ENCODE assay signal across 20 cellular contexts in the genomic region with DNA sequence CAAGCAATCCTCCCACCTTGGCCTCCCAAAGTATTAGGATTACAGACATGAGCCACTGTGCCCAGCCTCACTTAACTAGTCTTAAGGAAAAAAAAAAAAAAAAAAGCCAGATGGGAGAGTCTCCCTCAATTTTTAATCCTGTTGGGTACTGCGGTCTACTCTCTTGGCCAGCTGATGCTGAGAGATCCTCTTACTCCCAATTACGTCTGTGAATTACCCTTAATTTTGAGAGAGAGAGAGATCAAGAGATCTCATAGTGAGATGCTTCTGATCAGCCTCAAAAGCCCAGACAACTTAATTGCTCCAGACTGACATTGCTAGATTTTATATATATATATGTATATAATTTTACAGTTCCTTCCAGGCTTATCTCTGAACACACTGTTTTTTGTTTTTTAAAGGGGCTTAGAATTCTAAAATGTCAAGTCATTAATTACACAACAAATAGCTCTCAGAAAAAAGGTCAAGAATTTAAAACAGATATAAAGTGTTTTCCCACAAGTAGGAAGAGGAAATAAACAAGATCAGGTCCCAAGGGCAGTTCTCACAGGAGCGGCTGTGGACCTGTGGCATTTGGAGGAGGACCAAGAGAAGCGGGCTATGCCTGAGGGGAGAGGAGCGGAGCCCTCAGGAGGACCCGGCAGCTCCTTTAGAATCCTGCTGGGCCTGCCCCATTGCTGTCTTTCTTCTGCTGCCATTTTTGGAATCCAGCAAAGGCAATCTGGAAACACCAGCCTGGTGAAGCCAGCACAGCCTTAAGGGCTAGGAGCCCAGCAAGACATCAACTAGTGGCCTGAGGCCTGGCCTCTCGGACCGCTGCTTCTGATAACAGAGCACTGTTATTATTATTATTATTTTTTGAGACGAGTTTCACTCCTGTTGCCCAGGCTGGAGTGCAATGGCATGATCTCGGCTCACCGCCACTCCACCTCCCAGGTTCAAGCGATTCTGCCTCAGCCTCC. TPM values are rescaled to one million over a fixed set of nuclear protein-coding genes. Genes with fewer than 3 reads are reported as not detected.
DNase-seq lines count a peak whose midpoint lies in the region; ATAC-seq, FAIRE-seq and TF ChIP-seq lines count a peak whose summit lies in the region.
"Had no signal": no experiment of that assay in that cellular context is flagged by ENCODE, and none has a peak within 500 bp of the region (broad histone marks: within the 10 kb centered on the region; RNA-seq: fewer than 3 reads in every experiment).

No MANE protein-coding gene starts in this region.

- H3K36me3 Mint-ChIP-seq in astrocyte (ENCODE audit: low read depth, unreplicated experiment), result peaks cover 6% of the 10 kb centered on the region
- no peaks in the 10 kb centered on the region for H3K36me3 Mint-ChIP-seq in CD4-positive, alpha-beta memory T cell
- H3K36me3 Mint-ChIP-seq in activated T-cell treated with anti-CD3 and anti-CD28 coated beads, Interleukin-2, amount 50 U/mL, for 24 hours (ENCODE audit: low read depth), result no peaks in the 10 kb centered on the region
- H3K36me3 Mint-ChIP-seq: CD4-positive, CD25-positive, alpha-beta regulatory T cell; stimulated activated naive B cell treated with anti-CD40 and anti-IgM and Interleukin-4, amounts not matched to agents 10 μg/mL and 1 μg/mL and 100 μg/mL, for 72 hours had no signal

- H3K4me1 Mint-ChIP-seq in astrocyte (ENCODE audit: low read depth, unreplicated experiment), result peaks cover 10% of the 10 kb centered on the region
- no peaks in the 10 kb centered on the region for H3K4me1 Mint-ChIP-seq in CD4-positive, alpha-beta memory T cell
- no peaks in the 10 kb centered on the region for H3K4me1 Mint-ChIP-seq in activated T-cell treated with anti-CD3 and anti-CD28 coated beads, Interleukin-2, amount 50 U/mL, for 24 hours (ENCODE audit: low read depth)
- H3K4me1 Mint-ChIP-seq: stimulated activated naive B cell treated with anti-CD40 and anti-IgM and Interleukin-4, amounts not matched to agents 10 μg/mL and 1 μg/mL and 100 μg/mL, for 72 hours had no signal

- H3K4me2 ChIP-seq in astrocyte (ENCODE audit: low read length), result peak overlapping the region; percentile 25

- peak; percentile 9 to 25 for ATAC-seq in right cardiac atrium
- ATAC-seq: stimulated activated naive B cell treated with anti-CD40 and anti-IgM and Interleukin-4, amounts not matched to agents 10 μg/mL and 1 μg/mL and 100 μg/mL, for 72 hours had no signal

- no peak overlapping the region for H3K27ac Mint-ChIP-seq in astrocyte (ENCODE audit: unreplicated experiment)
- no peak overlapping the region for H3K27ac Mint-ChIP-seq in CD4-positive, alpha-beta memory T cell
- H3K27ac Mint-ChIP-seq in activated T-cell treated with anti-CD3 and anti-CD28 coated beads, Interleukin-2, amount 50 U/mL, for 24 hours, result no peak overlapping the region
- H3K27ac Mint-ChIP-seq: CD4-positive, CD25-positive, alpha-beta regulatory T cell; stimulated activated naive B cell treated with anti-CD40 and anti-IgM and Interleukin-4, amounts not matched to agents 10 μg/mL and 1 μg/mL and 100 μg/mL, for 72 hours had no signal

- WGBS in right cardiac atrium, result 58% methylated on average over 12 of the region's 12 CpGs
- WGBS in spleen, 5 donors, result 79 to 86% (median 84%) methylated on average over 12 of the region's 12 CpGs

- DNase-seq in DMS 273 (lab: John Stamatoyannopoulos, UW; ENCODE audit: unreplicated experiment) (peak; percentile 24), DMS 273 treated with DMSO at 0.1 percent for 48 hours (lab: John Stamatoyannopoulos, UW) (no peak), astrocyte (ENCODE audit: low read depth) (no peak), right cardiac atrium (peak in 1 of 3 donors; percentile 70), spleen (peak; percentile 47)
- no peak for DNase-seq in CD4-positive, alpha-beta memory T cell
- DNase-seq in activated T-cell treated with anti-CD3 and anti-CD28 coated beads, Interleukin-2, amount 50 U/mL, for 24 hours, result no peak
- DNase-seq in stimulated activated CD4-positive, alpha-beta T cell treated with anti-CD3 and anti-CD28 coated beads, Interleukin-4, amount 100 ng/mL, for 1 hour, result no peak
- DNase-seq: activated CD8-positive, alpha-beta memory T cell treated with anti-CD3 and anti-CD28 coated beads, Interleukin-2, amount 50 U/mL, for 4 hours; activated naive CD4-positive, alpha-beta T cell treated with Interleukin-2 at 50 U/mL for 16 hours; CD4-positive, CD25-positive, alpha-beta regulatory T cell; cortex of kidney; erythroblast; SHP77; small intestine; stimulated activated naive B cell treated with anti-CD40 and anti-IgM and Interleukin-4, amounts not matched to agents 10 μg/mL and 1 μg/mL and 100 μg/mL, for 72 hours; T-helper 9 cell; upper lobe of left lung had no signal

- POLR2A ChIA-PET in CD4-positive, alpha-beta memory T cell (lab: Charles Lee; ENCODE audit: partially characterized antibody), result no interaction called here

- peak overlapping the region; percentile 23 for H3K9ac ChIP-seq in astrocyte (ENCODE audit: low read length)

- TF ChIP-seq CTCF in astrocyte (IDR thresholded peaks at IDR 0.05; ENCODE audit: insufficient read depth, low read depth, low read length), result no peak
- no peak for TF ChIP-seq CTCF in spleen (IDR thresholded peaks at IDR 0.05 in 8 of 11, conservative IDR thresholded peaks at IDR 0.05 in 3 of 11)

- H3K27ac ChIP-seq in astrocyte (ENCODE audit: low read depth, low read length) (peak overlapping the region; percentile 45), right cardiac atrium (ENCODE audit: low read length) (peak overlapping the region; percentile 64), spleen (peak overlapping the region in 2 of 8 donors; percentile 19 to 33)
- no peak overlapping the region for H3K27ac ChIP-seq in CD4-positive, alpha-beta memory T cell (ENCODE audit: low read depth, low read length)
- H3K27ac ChIP-seq: 22Rv1, upper lobe of left lung had no signal

- no peaks in the 10 kb centered on the region for H3K9me3 Mint-ChIP-seq in astrocyte (ENCODE audit: unreplicated experiment)
- no peaks in the 10 kb centered on the region for H3K9me3 Mint-ChIP-seq in CD4-positive, alpha-beta memory T cell
- H3K9me3 Mint-ChIP-seq in activated T-cell treated with anti-CD3 and anti-CD28 coated beads, Interleukin-2, amount 50 U/mL, for 24 hours, result no peaks in the 10 kb centered on the region
- H3K9me3 Mint-ChIP-seq: stimulated activated naive B cell treated with anti-CD40 and anti-IgM and Interleukin-4, amounts not matched to agents 10 μg/mL and 1 μg/mL and 100 μg/mL, for 72 hours had no signal

- H3K36me3 ChIP-seq in astrocyte (ENCODE audit: insufficient read depth, low read length), result no peaks in the 10 kb centered on the region
- no peaks in the 10 kb centered on the region for H3K36me3 ChIP-seq in spleen
- no peaks in the 10 kb centered on the region for H3K36me3 ChIP-seq in CD4-positive, alpha-beta memory T cell (ENCODE audit: insufficient read depth, low read length)
- H3K36me3 ChIP-seq: upper lobe of left lung had no signal

- no peak for TF ChIP-seq POLR2A in spleen (IDR thresholded peaks at IDR 0.05)

- intact Hi-C loops in right cardiac atrium (cut with DNase I) (no loop called here), spleen (cut with DNase I; ENCODE audit: low total_unique reads) (no loop called here)
- intact Hi-C loops in CD4-positive, alpha-beta memory T cell (cut with micrococcal nuclease), result no loop called here

- H3K4me3 ChIP-seq in astrocyte (ENCODE audit: insufficient read depth, low read depth, low read length) (no peak overlapping the region), right cardiac atrium (ENCODE audit: low read length) (no peak overlapping the region), spleen (no peak overlapping the region)
- H3K4me3 ChIP-seq in CD4-positive, alpha-beta memory T cell (ENCODE audit: low read length in 2 of 2), result no peak overlapping the region
- H3K4me3 ChIP-seq: upper lobe of left lung had no signal

- no peaks in the 10 kb centered on the region for H3K9me3 ChIP-seq in astrocyte (ENCODE audit: insufficient read depth, low read depth, low read length)
- no peaks in the 10 kb centered on the region for H3K9me3 ChIP-seq in right cardiac atrium (ENCODE audit: control insufficient read depth, low read length)
- H3K9me3 ChIP-seq in spleen, result no peaks in the 10 kb centered on the region
- H3K9me3 ChIP-seq in CD4-positive, alpha-beta memory T cell (ENCODE audit: control insufficient read depth in 1 of 2, low read length in 2 of 2), result no peaks in the 10 kb centered on the region
- H3K9me3 ChIP-seq: upper lobe of left lung had no signal

- H3K4me1 ChIP-seq in astrocyte (ENCODE audit: insufficient read depth, low read length), result peaks cover 37% of the 10 kb centered on the region
- peaks cover 14% of the 10 kb centered on the region for H3K4me1 ChIP-seq in right cardiac atrium (ENCODE audit: control insufficient read depth, insufficient read depth, low read length)
- H3K4me1 ChIP-seq in spleen, result peaks cover 4 to 33% (median 12%) of the 10 kb centered on the region in 6 donors
- no peaks in the 10 kb centered on the region for H3K4me1 ChIP-seq in CD4-positive, alpha-beta memory T cell (ENCODE audit: insufficient read depth, low read length)

- CTCF ChIA-PET in CD4-positive, alpha-beta memory T cell (lab: Charles Lee; ENCODE audit: partially characterized antibody), result no interaction called here

- no peak overlapping the region for H3K4me3 Mint-ChIP-seq in astrocyte (ENCODE audit: unreplicated experiment)
- no peak overlapping the region for H3K4me3 Mint-ChIP-seq in CD4-positive, alpha-beta memory T cell
- H3K4me3 Mint-ChIP-seq in activated T-cell treated with anti-CD3 and anti-CD28 coated beads, Interleukin-2, amount 50 U/mL, for 24 hours, result no peak overlapping the region
- H3K4me3 Mint-ChIP-seq: CD4-positive, CD25-positive, alpha-beta regulatory T cell; stimulated activated naive B cell treated with anti-CD40 and anti-IgM and Interleukin-4, amounts not matched to agents 10 μg/mL and 1 μg/mL and 100 μg/mL, for 72 hours had no signal

- H4K20me1 ChIP-seq in astrocyte (ENCODE audit: insufficient read depth, low read length), result no peaks in the 10 kb centered on the region

- H3K27me3 ChIP-seq in astrocyte (ENCODE audit: insufficient read depth, low read length), result no peaks in the 10 kb centered on the region
- no peaks in the 10 kb centered on the region for H3K27me3 ChIP-seq in right cardiac atrium (ENCODE audit: control insufficient read depth, insufficient read depth)
- no peaks in the 10 kb centered on the region for H3K27me3 ChIP-seq in spleen (replicated peaks in 1 of 7)
- no peaks in the 10 kb centered on the region for H3K27me3 ChIP-seq in CD4-positive, alpha-beta memory T cell (ENCODE audit: insufficient read depth, low read length)
- H3K27me3 ChIP-seq: upper lobe of left lung had no signal

- H3K27me3 Mint-ChIP-seq in astrocyte (ENCODE audit: low read depth, unreplicated experiment), result no peaks in the 10 kb centered on the region
- H3K27me3 Mint-ChIP-seq in CD4-positive, alpha-beta memory T cell, result peaks cover 0 to 2% of the 10 kb centered on the region in 2 donors
- H3K27me3 Mint-ChIP-seq in activated T-cell treated with anti-CD3 and anti-CD28 coated beads, Interleukin-2, amount 50 U/mL, for 24 hours, result no peaks in the 10 kb centered on the region
- H3K27me3 Mint-ChIP-seq: CD4-positive, CD25-positive, alpha-beta regulatory T cell had no signal

- H3K79me2 ChIP-seq in astrocyte (ENCODE audit: insufficient read depth, low read length), result peaks cover 5% of the 10 kb centered on the region

- no peak overlapping the region for H2AFZ ChIP-seq in astrocyte (ENCODE audit: low read depth, low read length)

- no peak for FAIRE-seq in astrocyte (lab: Jason Lieb, UNC)
- FAIRE-seq: keratinocyte, small intestine had no signal

RNA-seq across cellular contexts. Expression of gene DENND2A, which starts 30.1 kb away (rescaled TPM):
- total RNA-seq in astrocyte (41.7 and 42.1 TPM in 2 replicates), right cardiac atrium (10 to 100 TPM; 10.7 to 16.6 (median 12.3) TPM), spleen (10 to 100 TPM in 6 of 7 donors, 1 to 10 TPM in 1; 9.6 to 35.3 (median 19.9) TPM)
- polyA plus RNA-seq in right cardiac atrium (8.7 TPM), spleen (1 to 10 TPM; 1.9 to 7.7 (median 6.6) TPM)
- not detected for total RNA-seq in CD4-positive, alpha-beta memory T cell
- not detected for polyA plus RNA-seq in CD4-positive, alpha-beta memory T cell
- total RNA-seq: CD4-positive, CD25-positive, alpha-beta regulatory T cell had no signal
- polyA plus RNA-seq: CD4-positive, CD25-positive, alpha-beta regulatory T cell had no signal

Comparison
In these comparisons a context has a peak if more than half of its experiments do, and no peak if none do; other contexts are left out.
1. DNase-seq: peak in DMS 273 (single experiment) and spleen (single experiment); none in DMS 273 treated with DMSO at 0.1 percent for 48 hours (single experiment), astrocyte (single experiment), CD4-positive, alpha-beta memory T cell (0 of 5), activated T-cell treated with anti-CD3 and anti-CD28 coated beads, Interleukin-2, amount 50 U/mL, for 24 hours (single experiment) and stimulated activated CD4-positive, alpha-beta T cell treated with anti-CD3 and anti-CD28 coated beads, Interleukin-4, amount 100 ng/mL, for 1 hour (single experiment).
2. RNA of gene DENND2A, which starts 30.1 kb away (total RNA-seq): 41.7 to 42.1 TPM in astrocyte, 9.6 to 35.3 TPM in spleen and 10.7 to 16.6 TPM in right cardiac atrium; not detected in CD4-positive, alpha-beta memory T cell; every median in the first group is over 10 times any median in the second.